ENCODE assay signal across 12 cellular contexts in genomic region chr5:126847318-126848221, GRCh38.
DNase-seq lines count a peak whose midpoint lies in the region; ATAC-seq, FAIRE-seq and TF ChIP-seq lines count a peak whose summit lies in the region.
"Had no signal": no experiment of that assay in that cellular context is flagged by ENCODE, and none has a peak within 500 bp of the region (broad histone marks: within the 10 kb centered on the region; RNA-seq: fewer than 3 reads in every experiment).

No MANE protein-coding gene starts in this region.

- intact Hi-C loops in K562 (cut with micrococcal nuclease) (loop anchor here (5.0 kb wide), 4 partner anchors 125 to 465 kb away; no protein-coding TSS in a partner anchor), lower lobe of right lung (cut with DNase I) (no loop called here)

- FAIRE-seq in K562 (lab: Jason Lieb, UNC), result peak; percentile 75
- FAIRE-seq: GM18507, RCC 7860 had no signal

- in situ Hi-C loops in K562 (cut with MboI), result no loop called here

- BruUV-seq in K562 (replicated peaks; lab: Mats Ljungman, UMichigan), result no TSS peak

- H3K4me2 ChIP-seq in K562 (ENCODE audit: insufficient read depth, low read length), result peak overlapping the region; percentile 7; the same call in 1 of the 2 replicates

- ATAC-seq in K562 (peak; percentile 76), lower lobe of right lung (peak; percentile 28 to 65), HG02970 (IDR thresholded peaks at IDR 0.05; ENCODE audit: low FRiP score, unreplicated experiment) (no peak)
- no peak for ATAC-seq in stimulated activated naive B cell treated with anti-CD40 and anti-IgM and Interleukin-4, amounts not matched to agents 10 μg/mL and 1 μg/mL and 100 μg/mL, for 72 hours (replicated peaks)
- no peak for ATAC-seq in activated T-cell treated with anti-CD3 and anti-CD28 coated beads, Interleukin-2, amount 50 U/mL, for 4 hours

- H3K9me3 Mint-ChIP-seq in stimulated activated naive B cell treated with anti-CD40 and anti-IgM and Interleukin-4, amounts not matched to agents 10 μg/mL and 1 μg/mL and 100 μg/mL, for 72 hours, result peaks cover 0 to 4% of the 10 kb centered on the region in 2 donors
- no peaks in the 10 kb centered on the region for H3K9me3 Mint-ChIP-seq in activated T-cell treated with anti-CD3 and anti-CD28 coated beads, Interleukin-2, amount 50 U/mL, for 4 hours

- POLR2A ChIA-PET in K562 (lab: Yijun Ruan, JAX), result interaction anchor here (1.4 kb wide), 1 partner anchor 129 kb away, joined by 3 read pairs; no protein-coding TSS in a partner anchor

- TF ChIP-seq EP300 in K562 (IDR thresholded peaks at IDR 0.05; ENCODE audit: low read length), result peak; percentile 20; the same call in 1 of the 2 replicates

- H3K4me1 ChIP-seq in HUES6 (ENCODE audit: control insufficient read depth, insufficient read depth, low read length), result peaks cover 54% of the 10 kb centered on the region
- H3K4me1 ChIP-seq in K562 (replicated peaks in 1 of 2; ENCODE audit: control insufficient read depth in 2 of 2, insufficient read depth in 2 of 2, low read length in 2 of 2), result peaks cover 13 to 31% of the 10 kb centered on the region in 2 experiments; a peak in 4 of 5 replicates
- peaks cover 22% of the 10 kb centered on the region for H3K4me1 ChIP-seq in lower lobe of right lung

- DNase-seq in K562 (ENCODE audit: extremely low read depth in 1 of 4, low spot score in 3 of 4), result peak; percentile 59 to 75 (median 68)
- DNase-seq in lower lobe of right lung, result no peak
- no peak for DNase-seq in stimulated activated naive B cell treated with anti-CD40 and anti-IgM and Interleukin-4, amounts not matched to agents 10 μg/mL and 1 μg/mL and 100 μg/mL, for 72 hours
- DNase-seq in A172 (ENCODE audit: low spot score), result no peak
- no peak for DNase-seq in activated T-cell treated with anti-CD3 and anti-CD28 coated beads, Interleukin-2, amount 50 U/mL, for 4 hours
- DNase-seq in DMS53 (lab: John Stamatoyannopoulos, UW), result no peak
- DNase-seq: amniotic stem cell, DND-41 had no signal

- peak overlapping the region; percentile 59 for H3K27ac Mint-ChIP-seq in stimulated activated naive B cell treated with anti-CD40 and anti-IgM and Interleukin-4, amounts not matched to agents 10 μg/mL and 1 μg/mL and 100 μg/mL, for 72 hours

- H3K4me3 ChIP-seq in HUES6 (ENCODE audit: low read depth, low read length), result no peak overlapping the region
- H3K4me3 ChIP-seq in K562, result no peak overlapping the region
- no peak overlapping the region for H3K4me3 ChIP-seq in lower lobe of right lung

- H3K79me2 ChIP-seq in K562 (ENCODE audit: control insufficient read depth, insufficient read depth, low read length), result no peaks in the 10 kb centered on the region

- 35% methylated on average over 8 of the region's 8 CpGs for WGBS in K562 (ENCODE audit: insufficient coverage, low coverage, missing lambda C conversion rate)

- TF ChIP-seq RAD21 in K562 (CRISPR knock-in tag; conservative IDR thresholded peaks at IDR 0.05 in 1 of 2, IDR thresholded peaks at IDR 0.05 in 1 of 2), result no peak

- H3K36me3 ChIP-seq in HUES6 (ENCODE audit: control insufficient read depth, insufficient read depth, low read length), result no peaks in the 10 kb centered on the region
- no peaks in the 10 kb centered on the region for H3K36me3 ChIP-seq in K562 (ENCODE audit: control insufficient read depth, insufficient read depth, low read length)
- no peaks in the 10 kb centered on the region for H3K36me3 ChIP-seq in lower lobe of right lung

- TF ChIP-seq CTCF in K562 (IDR thresholded peaks at IDR 0.05 in 2 of 3, conservative IDR thresholded peaks at IDR 0.05 in 1 of 3; ENCODE audit: insufficient read depth in 2 of 3, low read depth in 1 of 3, low read length in 3 of 3), result no peak
- no peak for TF ChIP-seq CTCF in lower lobe of right lung (IDR thresholded peaks at IDR 0.05)

- no peaks in the 10 kb centered on the region for H4K20me1 ChIP-seq in K562 (replicated peaks; ENCODE audit: control insufficient read depth, insufficient read depth, low read length)

- peaks cover 37 to 49% of the 10 kb centered on the region in 2 donors for H3K4me1 Mint-ChIP-seq in stimulated activated naive B cell treated with anti-CD40 and anti-IgM and Interleukin-4, amounts not matched to agents 10 μg/mL and 1 μg/mL and 100 μg/mL, for 72 hours
- H3K4me1 Mint-ChIP-seq in activated T-cell treated with anti-CD3 and anti-CD28 coated beads, Interleukin-2, amount 50 U/mL, for 4 hours (ENCODE audit: low read depth), result peaks cover 49% of the 10 kb centered on the region

- H3K9me3 ChIP-seq in HUES6 (ENCODE audit: control insufficient read depth, insufficient read depth, low read depth, low read length) (no peaks in the 10 kb centered on the region), K562 (replicated peaks; ENCODE audit: control insufficient read depth, insufficient read depth, low read depth, low read length) (no peaks in the 10 kb centered on the region), lower lobe of right lung (no peaks in the 10 kb centered on the region)

- H3K27ac ChIP-seq in HUES6 (ENCODE audit: low read depth, low read length) (0 out of 2 replicates have a peak overlapping the region, but pooled peaks have one; percentile 24), K562 (ENCODE audit: extremely low read depth, low read depth, low read length) (peak overlapping the region; percentile 33; the same call in 2 of the 3 replicates), lower lobe of right lung (peak overlapping the region; percentile 31)

- CTCF ChIA-PET in K562 (lab: Yijun Ruan, JAX; ENCODE audit: low intra/inter-chr PET ratio), result no interaction called here

- H3K27me3 ChIP-seq in HUES6 (ENCODE audit: control insufficient read depth, insufficient read depth, low read length) (no peaks in the 10 kb centered on the region), K562 (ENCODE audit: control insufficient read depth in 2 of 2, insufficient read depth in 2 of 2, low read length in 2 of 2) (no peaks in the 10 kb centered on the region), lower lobe of right lung (ENCODE audit: low read depth) (no peaks in the 10 kb centered on the region)

- no peaks in the 10 kb centered on the region for H3K27me3 Mint-ChIP-seq in stimulated activated naive B cell treated with anti-CD40 and anti-IgM and Interleukin-4, amounts not matched to agents 10 μg/mL and 1 μg/mL and 100 μg/mL, for 72 hours
- no peaks in the 10 kb centered on the region for H3K27me3 Mint-ChIP-seq in activated T-cell treated with anti-CD3 and anti-CD28 coated beads, Interleukin-2, amount 50 U/mL, for 4 hours (ENCODE audit: low read depth)

- no peak for TF ChIP-seq POLR2A in K562 (conservative IDR thresholded peaks at IDR 0.05)

- peaks cover 6 to 22% of the 10 kb centered on the region in 2 donors for H3K36me3 Mint-ChIP-seq in stimulated activated naive B cell treated with anti-CD40 and anti-IgM and Interleukin-4, amounts not matched to agents 10 μg/mL and 1 μg/mL and 100 μg/mL, for 72 hours
- H3K36me3 Mint-ChIP-seq in activated T-cell treated with anti-CD3 and anti-CD28 coated beads, Interleukin-2, amount 50 U/mL, for 4 hours (ENCODE audit: insufficient read depth), result peaks cover 2% of the 10 kb centered on the region

- peak overlapping the region; percentile 27 for H3K9ac ChIP-seq in HUES6 (ENCODE audit: low read length)
- H3K9ac ChIP-seq in K562 (ENCODE audit: insufficient read depth in 1 of 2, low read depth in 2 of 2, low read length in 2 of 2), result peak overlapping the region in 1 of 2 experiments; percentile 54; a peak in 1 of 4 replicates

- H3K9me1 ChIP-seq in K562 (ENCODE audit: control insufficient read depth, insufficient read depth, low read length), result peaks cover 6% of the 10 kb centered on the region

- no peak overlapping the region for H3K4me3 Mint-ChIP-seq in stimulated activated naive B cell treated with anti-CD40 and anti-IgM and Interleukin-4, amounts not matched to agents 10 μg/mL and 1 μg/mL and 100 μg/mL, for 72 hours
- H3K4me3 Mint-ChIP-seq in activated T-cell treated with anti-CD3 and anti-CD28 coated beads, Interleukin-2, amount 50 U/mL, for 4 hours, result no peak overlapping the region

- H2AFZ ChIP-seq in K562 (ENCODE audit: low read depth, low read length), result peak overlapping the region; percentile 51; the same call in 1 of the 2 replicates

TF ChIP-seq in K562, 482 proteins besides CTCF, POLR2A, EP300 and RAD21 (continues in another document):
- TF ChIP-seq ZSCAN32 (CRISPR knock-in tag; IDR thresholded peaks at IDR 0.05) (no peak), GATA2 (CRISPR knock-in tag; IDR thresholded peaks at IDR 0.05) (peak; percentile 89), ZBTB9 (CRISPR knock-in tag; IDR thresholded peaks at IDR 0.05) (no peak), SIN3A (IDR thresholded peaks at IDR 0.05; ENCODE audit: borderline replicate concordance in 2 of 2, control insufficient read depth in 1 of 2, low read depth in 2 of 2, low read length in 2 of 2) (no peak), ELK1 (CRISPR knock-in tag; IDR thresholded peaks at IDR 0.05) (no peak), ZFPM2 (CRISPR knock-in tag; IDR thresholded peaks at IDR 0.05) (no peak), TRIM24 (IDR thresholded peaks at IDR 0.05) (peak; percentile 59 to 67; a peak in 3 of 4 replicates)

Comparison
In these comparisons a context has a peak if more than half of its experiments do, and no peak if none do; other contexts are left out.
1. ATAC-seq: peak in K562 (single experiment) and lower lobe of right lung (2 of 2); none in stimulated activated naive B cell treated with anti-CD40 and anti-IgM and Interleukin-4, amounts not matched to agents 10 μg/mL and 1 μg/mL and 100 μg/mL, for 72 hours (0 of 2), activated T-cell treated with anti-CD3 and anti-CD28 coated beads, Interleukin-2, amount 50 U/mL, for 4 hours (0 of 2) and HG02970 (single experiment).
2. DNase-seq: peak in K562 (4 of 4); none in lower lobe of right lung (single experiment), stimulated activated naive B cell treated with anti-CD40 and anti-IgM and Interleukin-4, amounts not matched to agents 10 μg/mL and 1 μg/mL and 100 μg/mL, for 72 hours (single experiment), A172 (single experiment), activated T-cell treated with anti-CD3 and anti-CD28 coated beads, Interleukin-2, amount 50 U/mL, for 4 hours (single experiment) and DMS53 (single experiment).
3. Peak in every context shown above with its lines, with median percentiles within 50 percentile points of each other: H3K27ac ChIP-seq.